In genomic region chr7:138756591-138757222, GRCh38 we compare ENCODE assay signal across 22 cellular contexts. TPM values are rescaled to one million over a fixed set of nuclear protein-coding genes. Genes with fewer than 3 reads are reported as not detected.
A peak's percentile ranks its signal among the peaks of the same experiment; 100 is the strongest.
DNase-seq lines count a peak whose midpoint lies in the region; ATAC-seq and TF ChIP-seq lines count a peak whose summit lies in the region.
"Had no signal": no experiment of that assay in that cellular context is flagged by ENCODE, and none has a peak within 500 bp of the region (broad histone marks: within the 10 kb centered on the region; RNA-seq: fewer than 3 reads in every experiment).

No MANE protein-coding gene starts in this region.

- intact Hi-C loops in natural killer cell (cut with micrococcal nuclease): loop anchor here (10.0 kb wide), 1 partner anchor 338 kb away; no protein-coding TSS in a partner anchor

- DNase-seq in natural killer cell (no peak), RKO (ENCODE audit: low spot score) (peak; percentile 17), fibroblast of the aortic adventitia (ENCODE audit: low read depth) (peak; percentile 8), putamen (ENCODE audit: low spot score) (no peak), CD1c-positive myeloid dendritic cell (ENCODE audit: extremely low spot score) (no peak), HT-29 (ENCODE audit: low spot score) (no peak)
- no peak for DNase-seq in natural killer cell treated with Interleukin-12 subunit alpha and Interleukin-12 subunit beta and Interleukin-15 and Interleukin-18, amount 100 ng/mL, for 72 hours (ENCODE audit: low spot score)
- DNase-seq: activated CD8-positive, alpha-beta memory T cell treated with anti-CD3 and anti-CD28 coated beads, Interleukin-2, amount 10 ng/mL, durations not matched to agents 7 days and 5 days; activated gamma-delta T cell; cerebellar nuclear complex; esophagus squamous epithelium; GF-D8; glutamatergic neuron; GOT3; mucosa of descending colon; NCI-H2171; NCI-H526 treated with DMSO at 0.1 percent for 48 hours; OCI-M1 had no signal

- H3K9me3 Mint-ChIP-seq in natural killer cell: no peaks in the 10 kb centered on the region
- no peaks in the 10 kb centered on the region for H3K9me3 Mint-ChIP-seq in natural killer cell treated with Interleukin-12 subunit alpha and Interleukin-12 subunit beta and Interleukin-15 and Interleukin-18, amount 100 ng/mL, for 72 hours

- H3K27me3 Mint-ChIP-seq in natural killer cell (ENCODE audit: low read depth in 2 of 2): no peaks in the 10 kb centered on the region
- no peaks in the 10 kb centered on the region for H3K27me3 Mint-ChIP-seq in natural killer cell treated with Interleukin-12 subunit alpha and Interleukin-12 subunit beta and Interleukin-15 and Interleukin-18, amount 100 ng/mL, for 72 hours
- H3K27me3 Mint-ChIP-seq: activated CD8-positive, alpha-beta memory T cell treated with anti-CD3 and anti-CD28 coated beads, Interleukin-2, amount 10 ng/mL, durations not matched to agents 7 days and 5 days had no signal

- TF ChIP-seq CTCF in natural killer cell (IDR thresholded peaks at IDR 0.05) (no peak), fibroblast of the aortic adventitia (IDR thresholded peaks at IDR 0.05; ENCODE audit: insufficient read depth, low read length) (no peak)

- ATAC-seq in natural killer cell: no peak
- ATAC-seq in natural killer cell treated with Interleukin-12 subunit alpha and Interleukin-12 subunit beta and Interleukin-15 and Interleukin-18, amount 100 ng/mL, for 72 hours: no peak
- ATAC-seq: activated CD4-positive, CD25-positive, alpha-beta regulatory T cell treated with anti-CD3 and anti-CD28 coated beads, Interleukin-2, amount 50 U/mL, for 24 hours; activated CD8-positive, alpha-beta memory T cell treated with anti-CD3 and anti-CD28 coated beads, Interleukin-2, amount 10 ng/mL, durations not matched to agents 7 days and 5 days; left lobe of liver; mucosa of descending colon had no signal

- H3K4me3 Mint-ChIP-seq in natural killer cell: no peak overlapping the region
- no peak overlapping the region for H3K4me3 Mint-ChIP-seq in natural killer cell treated with Interleukin-12 subunit alpha and Interleukin-12 subunit beta and Interleukin-15 and Interleukin-18, amount 100 ng/mL, for 72 hours
- H3K4me3 Mint-ChIP-seq: activated CD8-positive, alpha-beta memory T cell treated with anti-CD3 and anti-CD28 coated beads, Interleukin-2, amount 10 ng/mL, durations not matched to agents 7 days and 5 days had no signal

- no peak overlapping the region for H3K4me3 ChIP-seq in fibroblast of the aortic adventitia (ENCODE audit: low read depth, low read length)
- H3K4me3 ChIP-seq: esophagus squamous epithelium, mucosa of descending colon, SK-N-MC, suprapubic skin had no signal

- H3K27ac Mint-ChIP-seq in natural killer cell: peak overlapping the region; percentile 7 to 60
- H3K27ac Mint-ChIP-seq in natural killer cell treated with Interleukin-12 subunit alpha and Interleukin-12 subunit beta and Interleukin-15 and Interleukin-18, amount 100 ng/mL, for 72 hours: no peak overlapping the region
- H3K27ac Mint-ChIP-seq: activated CD8-positive, alpha-beta memory T cell treated with anti-CD3 and anti-CD28 coated beads, Interleukin-2, amount 10 ng/mL, durations not matched to agents 7 days and 5 days had no signal

- peaks cover 16 to 18% of the 10 kb centered on the region in 2 donors for H3K4me1 Mint-ChIP-seq in natural killer cell
- peaks cover 5 to 17% of the 10 kb centered on the region in 2 donors for H3K4me1 Mint-ChIP-seq in natural killer cell treated with Interleukin-12 subunit alpha and Interleukin-12 subunit beta and Interleukin-15 and Interleukin-18, amount 100 ng/mL, for 72 hours (ENCODE audit: low read depth in 2 of 2)

- no peaks in the 10 kb centered on the region for H3K36me3 Mint-ChIP-seq in natural killer cell
- H3K36me3 Mint-ChIP-seq in natural killer cell treated with Interleukin-12 subunit alpha and Interleukin-12 subunit beta and Interleukin-15 and Interleukin-18, amount 100 ng/mL, for 72 hours: no peaks in the 10 kb centered on the region
- H3K36me3 Mint-ChIP-seq: activated CD8-positive, alpha-beta memory T cell treated with anti-CD3 and anti-CD28 coated beads, Interleukin-2, amount 10 ng/mL, durations not matched to agents 7 days and 5 days had no signal

RNA-seq across cellular contexts. Expression of gene TMEM213, which starts 41.1 kb away (rescaled TPM):
- total RNA-seq in natural killer cell (not detected), fibroblast of the aortic adventitia (ENCODE audit: low replicate concordance) (0.33 TPM in 1 of 2 replicates, not detected in the other)
- total RNA-seq in natural killer cell treated with Interleukin-12 subunit alpha and Interleukin-12 subunit beta and Interleukin-15 and Interleukin-18, amount 100 ng/mL, for 72 hours: not detected
- not detected in 2 replicates for total RNA-seq in HT-29 (2014; rRNA removed; shearing (Covaris generic))
- total RNA-seq: left lobe of liver, mucosa of descending colon had no signal

RNA-seq across cellular contexts. Expression of gene ATP6V0A4, which starts 41.3 kb away (rescaled TPM):
- total RNA-seq in natural killer cell: not detected
- total RNA-seq in natural killer cell treated with Interleukin-12 subunit alpha and Interleukin-12 subunit beta and Interleukin-15 and Interleukin-18, amount 100 ng/mL, for 72 hours: under 1 TPM; 0.21 to 0.98 TPM
- not detected in 2 replicates for total RNA-seq in fibroblast of the aortic adventitia (ENCODE audit: low replicate concordance)
- not detected in 2 replicates for total RNA-seq in HT-29 (2014; rRNA removed; shearing (Covaris generic))
- total RNA-seq: activated CD8-positive, alpha-beta memory T cell treated with anti-CD3 and anti-CD28 coated beads, Interleukin-2, amount 10 ng/mL, durations not matched to agents 7 days and 5 days; left lobe of liver; mucosa of descending colon had no signal

RNA-seq across cellular contexts. Expression of gene SVOPL, which starts 55.5 kb away (rescaled TPM):
- not detected for total RNA-seq in natural killer cell
- not detected for total RNA-seq in natural killer cell treated with Interleukin-12 subunit alpha and Interleukin-12 subunit beta and Interleukin-15 and Interleukin-18, amount 100 ng/mL, for 72 hours
- not detected in 2 replicates for total RNA-seq in fibroblast of the aortic adventitia (ENCODE audit: low replicate concordance)
- not detected in 2 replicates for total RNA-seq in HT-29 (2014; rRNA removed; shearing (Covaris generic))
- total RNA-seq: activated CD8-positive, alpha-beta memory T cell treated with anti-CD3 and anti-CD28 coated beads, Interleukin-2, amount 10 ng/mL, durations not matched to agents 7 days and 5 days; left lobe of liver had no signal

Comparison
In these comparisons a context has a peak if more than half of its experiments do, and no peak if none do; other contexts are left out.
1. H3K27ac Mint-ChIP-seq: peak in natural killer cell (2 of 2); none in natural killer cell treated with Interleukin-12 subunit alpha and Interleukin-12 subunit beta and Interleukin-15 and Interleukin-18, amount 100 ng/mL, for 72 hours (0 of 2).
2. DNase-seq: peak in RKO (single experiment) and fibroblast of the aortic adventitia (single experiment); none in natural killer cell (single experiment), natural killer cell treated with Interleukin-12 subunit alpha and Interleukin-12 subunit beta and Interleukin-15 and Interleukin-18, amount 100 ng/mL, for 72 hours (single experiment), putamen (single experiment), CD1c-positive myeloid dendritic cell (single experiment) and HT-29 (single experiment).